ENCODE assay signal across 9 cellular contexts in the genomic region with DNA sequence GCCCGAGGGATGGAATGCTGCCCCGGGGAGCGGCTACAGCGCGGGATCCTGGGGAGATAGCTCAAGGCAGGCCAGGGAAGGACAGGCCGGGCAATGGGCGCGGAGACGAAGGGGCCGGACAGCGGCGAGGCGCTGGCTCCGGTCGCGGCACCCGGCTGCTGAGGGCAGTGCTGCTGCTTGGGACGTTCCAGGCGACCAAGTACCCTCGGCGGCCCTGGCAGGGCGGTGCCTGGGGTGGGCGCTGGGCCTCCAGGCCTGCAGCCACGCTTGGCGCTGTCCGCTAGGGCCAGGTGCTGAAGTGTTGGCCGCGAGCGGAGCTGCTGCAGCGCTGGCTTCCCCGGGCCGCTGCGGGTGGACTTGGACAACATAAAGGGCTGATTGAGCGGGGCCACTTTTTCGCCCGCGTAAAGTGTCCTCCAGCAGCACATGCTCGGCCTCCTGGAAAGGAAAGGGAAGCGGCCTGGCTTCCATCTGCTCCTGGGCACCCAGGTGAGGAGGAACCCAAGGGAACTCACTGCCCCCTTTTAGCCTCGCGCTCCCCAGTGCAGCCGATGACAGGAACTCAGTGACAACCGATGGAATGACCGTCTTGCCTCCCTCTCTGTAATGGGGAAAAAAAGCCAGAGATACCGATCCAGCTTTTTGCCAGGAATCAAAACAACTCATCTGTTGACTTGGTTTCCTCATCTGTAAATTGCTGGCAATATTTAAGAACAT. TPM values are rescaled to one million over a fixed set of nuclear protein-coding genes. Genes with fewer than 3 reads are reported as not detected.
DNase-seq lines count a peak whose midpoint lies in the region; ATAC-seq and TF ChIP-seq lines count a peak whose summit lies in the region.
"Had no signal": no experiment of that assay in that cellular context is flagged by ENCODE, and none has a peak within 500 bp of the region (broad histone marks: within the 10 kb centered on the region; RNA-seq: fewer than 3 reads in every experiment).

No MANE protein-coding gene starts in this region.

- TF ChIP-seq CTCF in HCT116 (IDR thresholded peaks at IDR 0.05 in 2 of 3, conservative IDR thresholded peaks at IDR 0.05 in 1 of 3; ENCODE audit: borderline replicate concordance in 1 of 3, insufficient read depth in 1 of 3, low read depth in 2 of 3, low read length in 2 of 3) (no peak), upper lobe of left lung (IDR thresholded peaks at IDR 0.05) (no peak), BE2C (IDR thresholded peaks at IDR 0.05; ENCODE audit: low read depth, low read length) (no peak)

- intact Hi-C loops in HCT116 (cut with micrococcal nuclease), result no loop called here

- H3K27me3 ChIP-seq in HCT116 (ENCODE audit: insufficient read depth, low read length) (peaks cover 27% of the 10 kb centered on the region), upper lobe of left lung (no peaks in the 10 kb centered on the region), BE2C (no peaks in the 10 kb centered on the region)
- H3K27me3 ChIP-seq: Peyer's patch had no signal

- H2AFZ ChIP-seq in HCT116 (ENCODE audit: low read depth, low read length, poor library complexity, severe bottlenecking), result no peak overlapping the region

- ATAC-seq in HCT116, result no peak
- ATAC-seq in upper lobe of left lung (ENCODE audit: low FRiP score in 2 of 2), result peak; percentile 90 to 92

- H3K36me3 ChIP-seq in HCT116 (ENCODE audit: control insufficient read depth in 1 of 2, insufficient read depth in 2 of 2, low read length in 2 of 2), result no peaks in the 10 kb centered on the region
- H3K36me3 ChIP-seq in upper lobe of left lung, result no peaks in the 10 kb centered on the region
- no peaks in the 10 kb centered on the region for H3K36me3 ChIP-seq in BE2C
- H3K36me3 ChIP-seq: Peyer's patch had no signal

- no peak for TF ChIP-seq POLR2A in HCT116 (IDR thresholded peaks at IDR 0.05; ENCODE audit: borderline replicate concordance, extremely low read depth, insufficient read depth, insufficient read length)
- TF ChIP-seq POLR2A in erythroblast (IDR thresholded peaks at IDR 0.05; ENCODE audit: low read length), result no peak
- TF ChIP-seq POLR2A in upper lobe of left lung (IDR thresholded peaks at IDR 0.05), result no peak

- TF ChIP-seq RAD21 in HCT116 (IDR thresholded peaks at IDR 0.05; ENCODE audit: low read depth), result no peak

- H3K27ac ChIP-seq in HCT116 (ENCODE audit: low read depth, low read length) (no peak overlapping the region), upper lobe of left lung (no peak overlapping the region)
- H3K27ac ChIP-seq: Peyer's patch had no signal

- no peaks in the 10 kb centered on the region for H3K9me2 ChIP-seq in HCT116 (ENCODE audit: insufficient read depth)

- no peak overlapping the region for H3K4me2 ChIP-seq in HCT116 (ENCODE audit: low read length)

- CTCF ChIA-PET in HCT116 (lab: Charles Lee), result no interaction called here

- H3K4me1 ChIP-seq in HCT116 (ENCODE audit: control insufficient read depth in 1 of 2, insufficient read depth in 2 of 2, low read length in 2 of 2) (no peaks in the 10 kb centered on the region), upper lobe of left lung (peaks cover 0 to 5% (median 1%) of the 10 kb centered on the region in 4 donors), BE2C (no peaks in the 10 kb centered on the region)
- H3K4me1 ChIP-seq: Peyer's patch had no signal

- BruUV-seq in HCT116 (replicated peaks; lab: Mats Ljungman, UMichigan), result no TSS peak

- H3K4me3 ChIP-seq in HCT116 (replicated peaks in 1 of 2; ENCODE audit: low read depth in 1 of 2, low read length in 2 of 2) (no peak overlapping the region), upper lobe of left lung (no peak overlapping the region), BE2C (ENCODE audit: low read depth, low read length) (no peak overlapping the region)
- H3K4me3 ChIP-seq: Peyer's patch had no signal

- H3K79me2 ChIP-seq in HCT116 (ENCODE audit: insufficient read depth, low read length), result no peaks in the 10 kb centered on the region

- no peak for DNase-seq in HCT116 (ENCODE audit: low read depth, low spot score)
- peak; percentile 3 for DNase-seq in T-helper 9 cell
- peak; percentile 60 to 62 for DNase-seq in erythroblast (lab: John Stamatoyannopoulos, UW)
- peak; percentile 70 for DNase-seq in mucosa of gallbladder (ENCODE audit: low spot score)
- peak; percentile 63 to 93 for DNase-seq in upper lobe of left lung
- no peak for DNase-seq in GOT3 (lab: John Stamatoyannopoulos, UW)
- DNase-seq in BE2C, result no peak

- POLR2A ChIA-PET in HCT116 (lab: Charles Lee), result no interaction called here

- H3K9me3 ChIP-seq in HCT116 (ENCODE audit: control insufficient read depth in 1 of 2, insufficient read depth in 1 of 2, low read depth in 1 of 2, low read length in 2 of 2) (no peaks in the 10 kb centered on the region), upper lobe of left lung (no peaks in the 10 kb centered on the region), BE2C (no peaks in the 10 kb centered on the region)
- H3K9me3 ChIP-seq: Peyer's patch had no signal

- H3K9ac ChIP-seq in HCT116 (ENCODE audit: low read length), result no peak overlapping the region

- no peak for TF ChIP-seq EP300 in upper lobe of left lung (IDR thresholded peaks at IDR 0.05)

- RAD21 ChIA-PET in HCT116 (lab: Charles Lee; ENCODE audit: low non-redundant PET in 1 of 2, low total read pairs in 2 of 2, uncharacterized antibody in 2 of 2, unreplicated experiment in 2 of 2), result no interaction called here

- no peaks in the 10 kb centered on the region; the same call in 1 of the 2 replicates for H4K20me1 ChIP-seq in HCT116 (ENCODE audit: insufficient read depth)

- 22 to 65% methylated on average over 5 to 39 of the region's 45 CpGs for WGBS in upper lobe of left lung, 2 donors

TF ChIP-seq in HCT116, 20 proteins besides CTCF, POLR2A, EP300 and RAD21:
- no peak for TF ChIP-seq SRF (IDR thresholded peaks at IDR 0.05; ENCODE audit: low read depth)
- TF ChIP-seq, protein P1, sequence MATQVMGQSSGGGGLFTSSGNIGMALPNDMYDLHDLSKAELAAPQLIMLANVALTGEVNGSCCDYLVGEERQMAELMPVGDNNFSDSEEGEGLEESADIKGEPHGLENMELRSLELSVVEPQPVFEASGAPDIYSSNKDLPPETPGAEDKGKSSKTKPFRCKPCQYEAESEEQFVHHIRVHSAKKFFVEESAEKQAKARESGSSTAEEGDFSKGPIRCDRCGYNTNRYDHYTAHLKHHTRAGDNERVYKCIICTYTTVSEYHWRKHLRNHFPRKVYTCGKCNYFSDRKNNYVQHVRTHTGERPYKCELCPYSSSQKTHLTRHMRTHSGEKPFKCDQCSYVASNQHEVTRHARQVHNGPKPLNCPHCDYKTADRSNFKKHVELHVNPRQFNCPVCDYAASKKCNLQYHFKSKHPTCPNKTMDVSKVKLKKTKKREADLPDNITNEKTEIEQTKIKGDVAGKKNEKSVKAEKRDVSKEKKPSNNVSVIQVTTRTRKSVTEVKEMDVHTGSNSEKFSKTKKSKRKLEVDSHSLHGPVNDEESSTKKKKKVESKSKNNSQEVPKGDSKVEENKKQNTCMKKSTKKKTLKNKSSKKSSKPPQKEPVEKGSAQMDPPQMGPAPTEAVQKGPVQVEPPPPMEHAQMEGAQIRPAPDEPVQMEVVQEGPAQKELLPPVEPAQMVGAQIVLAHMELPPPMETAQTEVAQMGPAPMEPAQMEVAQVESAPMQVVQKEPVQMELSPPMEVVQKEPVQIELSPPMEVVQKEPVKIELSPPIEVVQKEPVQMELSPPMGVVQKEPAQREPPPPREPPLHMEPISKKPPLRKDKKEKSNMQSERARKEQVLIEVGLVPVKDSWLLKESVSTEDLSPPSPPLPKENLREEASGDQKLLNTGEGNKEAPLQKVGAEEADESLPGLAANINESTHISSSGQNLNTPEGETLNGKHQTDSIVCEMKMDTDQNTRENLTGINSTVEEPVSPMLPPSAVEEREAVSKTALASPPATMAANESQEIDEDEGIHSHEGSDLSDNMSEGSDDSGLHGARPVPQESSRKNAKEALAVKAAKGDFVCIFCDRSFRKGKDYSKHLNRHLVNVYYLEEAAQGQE (IDR thresholded peaks at IDR 0.05; ENCODE audit: low read depth), result peak; percentile 65

RNA-seq across cellular contexts. Expression of gene CLEC3A, which starts 23.7 kb away (rescaled TPM):
- total RNA-seq in HCT116 (2021; ENCODE audit: unreplicated experiment) (not detected), mucosa of gallbladder (3.5 TPM), upper lobe of left lung (not detected)
- polyA plus RNA-seq in HCT116 (2012), result not detected in 2 replicates
- polyA plus RNA-seq in BE2C (2012; ENCODE audit: insufficient read depth, insufficient read length, low read depth), result not detected
- total RNA-seq: mononuclear cell, Peyer's patch had no signal

RNA-seq across cellular contexts. Expression of gene WWOX, which starts 53.4 kb away (rescaled TPM):
- total RNA-seq in HCT116 (2021; ENCODE audit: unreplicated experiment), result 13.7 TPM
- polyA plus RNA-seq in HCT116 (2012), result 8.0 and 9.9 TPM in 2 replicates
- 28.2 TPM for total RNA-seq in mucosa of gallbladder
- 100 to 1,000 TPM in 1 of 6 donors, 10 to 100 TPM in 5; 18.7 to 167 (median 31.0) TPM for total RNA-seq in upper lobe of left lung
- polyA plus RNA-seq in BE2C (2012; ENCODE audit: insufficient read depth, insufficient read length, low read depth), result 13.9 TPM

Comparison
In these comparisons a context has a peak if more than half of its experiments do, and no peak if none do; other contexts are left out.
1. DNase-seq: peak in T-helper 9 cell (single experiment), erythroblast (2 of 2), mucosa of gallbladder (single experiment) and upper lobe of left lung (2 of 2); none in HCT116 (single experiment), GOT3 (single experiment) and BE2C (single experiment).